ENCODE assay signal across 6 cellular contexts in the genomic region with DNA sequence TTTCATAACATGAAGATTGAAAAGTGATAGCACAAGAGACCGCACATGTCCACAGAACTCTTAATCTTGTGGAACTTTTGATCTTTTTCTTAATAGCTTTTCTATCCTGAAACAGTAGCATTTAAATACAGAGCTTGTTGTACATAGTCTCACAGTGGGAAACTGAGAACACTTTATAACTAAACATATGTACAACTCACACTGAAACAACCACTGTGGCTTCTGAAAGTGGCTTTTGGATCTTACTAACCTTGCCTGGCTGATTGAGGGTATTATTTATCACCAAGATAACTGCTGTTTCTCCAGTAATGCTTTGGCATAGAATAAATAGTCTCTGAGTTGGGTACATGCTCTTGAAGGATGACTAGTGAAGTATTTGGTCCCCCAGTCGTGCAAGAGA. TPM values are rescaled to one million over a fixed set of nuclear protein-coding genes. Genes with fewer than 3 reads are reported as not detected.
"Had no signal": no experiment of that assay in that cellular context is flagged by ENCODE, and none has a peak within 500 bp of the region (broad histone marks: within the 10 kb centered on the region; RNA-seq: fewer than 3 reads in every experiment).

No MANE protein-coding gene starts in this region.

- ATAC-seq: GM12878 had no signal

- H3K4me3 ChIP-seq: GM12878 had no signal

- FAIRE-seq: GM12878, GM12891, GM12892, GM18507, GM19239 had no signal

- DNase-seq: GF-D8 had no signal

RNA-seq across cellular contexts. Expression of a gene that starts 10.2 kb away (rescaled TPM):
- total RNA-seq: GM12878 had no signal
